Comparison of ENCODE assay signal across 20 cellular contexts in genomic region chr9:126160067-126160853, GRCh38.
"Had no signal": no experiment of that assay in that cellular context is flagged by ENCODE, and none has a peak within 500 bp of the region (broad histone marks: within the 10 kb centered on the region; RNA-seq: fewer than 3 reads in every experiment).

No MANE protein-coding gene starts in this region.

- FAIRE-seq: astrocyte, bronchial epithelial cell, islet of Langerhans had no signal

- DNase-seq: activated B cell treated with CpG ODN at 0.5 μM for 24 hours; activated CD4-positive, alpha-beta T cell treated with anti-CD3 and anti-CD28 coated beads, Interleukin-2, amount 10 ng/mL, durations not matched to agents 7 days and 5 days; activated naive CD4-positive, alpha-beta T cell treated with anti-CD3 and anti-CD28 coated beads, Interleukin-2, amount 10 ng/mL, durations not matched to agents 7 days and 5 days; occipital lobe; right cardiac atrium; stimulated activated CD4-positive, alpha-beta T cell treated with anti-CD3 and anti-CD28 coated beads, Interleukin-4, amount 100 ng/mL, for 24 hours; stimulated activated naive CD4-positive, alpha-beta T cell; substantia nigra; transverse colon had no signal

- H3K9me3 ChIP-seq: gastroesophageal sphincter, left lung, transverse colon had no signal

- H3K4me3 Mint-ChIP-seq: activated B cell treated with CpG ODN at 0.5 μM for 24 hours; activated CD4-positive, alpha-beta T cell treated with anti-CD3 and anti-CD28 coated beads, Interleukin-2, amount 10 ng/mL, durations not matched to agents 7 days and 5 days; activated naive CD4-positive, alpha-beta T cell treated with anti-CD3 and anti-CD28 coated beads, Interleukin-2, amount 10 ng/mL, durations not matched to agents 7 days and 5 days; dendritic cell treated with granulocyte-macrophage colony-stimulating factor and Interleukin-4, amounts not matched to agents 40 ng/mL and 50 ng/mL, for 4 days; memory B cell; nephron had no signal

- H3K4me1 Mint-ChIP-seq: activated CD4-positive, alpha-beta T cell treated with anti-CD3 and anti-CD28 coated beads, Interleukin-2, amount 10 ng/mL, durations not matched to agents 7 days and 5 days; activated naive CD4-positive, alpha-beta T cell treated with anti-CD3 and anti-CD28 coated beads, Interleukin-2, amount 10 ng/mL, durations not matched to agents 7 days and 5 days; memory B cell had no signal

- H3K36me3 Mint-ChIP-seq: activated naive CD4-positive, alpha-beta T cell treated with anti-CD3 and anti-CD28 coated beads, Interleukin-2, amount 10 ng/mL, durations not matched to agents 7 days and 5 days; memory B cell had no signal

- H3K4me1 ChIP-seq: gastroesophageal sphincter, left lung, transverse colon had no signal

- H3K36me3 ChIP-seq: gastroesophageal sphincter, left lung, transverse colon had no signal

- H3K27me3 Mint-ChIP-seq: activated CD4-positive, alpha-beta T cell treated with anti-CD3 and anti-CD28 coated beads, Interleukin-2, amount 10 ng/mL, durations not matched to agents 7 days and 5 days; dendritic cell treated with granulocyte-macrophage colony-stimulating factor and Interleukin-4, amounts not matched to agents 40 ng/mL and 50 ng/mL, for 4 days had no signal

- H3K4me3 ChIP-seq: gastroesophageal sphincter, left lung, skin epidermis, transverse colon had no signal

- H3K9me3 Mint-ChIP-seq: activated B cell treated with CpG ODN at 0.5 μM for 24 hours; activated CD4-positive, alpha-beta T cell treated with anti-CD3 and anti-CD28 coated beads, Interleukin-2, amount 10 ng/mL, durations not matched to agents 7 days and 5 days; activated naive CD4-positive, alpha-beta T cell treated with anti-CD3 and anti-CD28 coated beads, Interleukin-2, amount 10 ng/mL, durations not matched to agents 7 days and 5 days; dendritic cell treated with granulocyte-macrophage colony-stimulating factor and Interleukin-4, amounts not matched to agents 40 ng/mL and 50 ng/mL, for 4 days; nephron had no signal

- H3K27me3 ChIP-seq: transverse colon had no signal

- H3K27ac Mint-ChIP-seq: activated B cell treated with CpG ODN at 0.5 μM for 24 hours; activated CD4-positive, alpha-beta T cell treated with anti-CD3 and anti-CD28 coated beads, Interleukin-2, amount 10 ng/mL, durations not matched to agents 7 days and 5 days; activated naive CD4-positive, alpha-beta T cell treated with anti-CD3 and anti-CD28 coated beads, Interleukin-2, amount 10 ng/mL, durations not matched to agents 7 days and 5 days; dendritic cell treated with granulocyte-macrophage colony-stimulating factor and Interleukin-4, amounts not matched to agents 40 ng/mL and 50 ng/mL, for 4 days; memory B cell; nephron; progenitor cell of endocrine pancreas had no signal

- H3K27ac ChIP-seq: epithelial cell of prostate, gastroesophageal sphincter, left lung, skin epidermis, transverse colon had no signal

- ATAC-seq: gastroesophageal sphincter, left lung, right cardiac atrium had no signal
